ENCODE assay signal across 19 cellular contexts in genomic region chr5:111641533-111642230, GRCh38.
DNase-seq lines count a peak whose midpoint lies in the region; ATAC-seq and TF ChIP-seq lines count a peak whose summit lies in the region.
"Had no signal": no experiment of that assay in that cellular context is flagged by ENCODE, and none has a peak within 500 bp of the region (broad histone marks: within the 10 kb centered on the region; RNA-seq: fewer than 3 reads in every experiment).

No MANE protein-coding gene starts in this region.

- BruUV-seq in MCF 10A (replicated peaks; lab: Mats Ljungman, UMichigan) = no TSS peak

- POLR2A ChIA-PET in MCF 10A (lab: Yijun Ruan, JAX) = interaction anchor here (0.6 kb wide), 2 partner anchors 69 to 383 kb away, joined by 3 to 4 read pairs; no protein-coding TSS in a partner anchor

- H2BK12ac ChIP-seq in neuronal stem cell (ENCODE audit: low read length) = no peak overlapping the region

- no peaks in the 10 kb centered on the region for H3K36me3 Mint-ChIP-seq in MCF 10A (ENCODE audit: insufficient read depth, unreplicated experiment)

- CTCF ChIA-PET in MCF 10A (lab: Yijun Ruan, JAX) = interaction anchor here (0.8 kb wide), 1 partner anchor 49 kb away, joined by 4 read pairs; no protein-coding TSS in a partner anchor

- no peaks in the 10 kb centered on the region for H3K27me3 Mint-ChIP-seq in MCF 10A (ENCODE audit: insufficient read depth, unreplicated experiment)

- no peak overlapping the region for H2BK15ac ChIP-seq in neuronal stem cell (ENCODE audit: low read length)

- H3K4me2 ChIP-seq in neuronal stem cell (ENCODE audit: insufficient read depth, low read length, poor library complexity, severe bottlenecking) = no peak overlapping the region
- H3K4me2 ChIP-seq: PC-9 had no signal

- no peaks in the 10 kb centered on the region for H3K79me1 ChIP-seq in neuronal stem cell (ENCODE audit: low read depth, low read length)

- H3K27me3 ChIP-seq in breast epithelium (no peaks in the 10 kb centered on the region), gastroesophageal sphincter (no peaks in the 10 kb centered on the region), vagina (no peaks in the 10 kb centered on the region), neuronal stem cell (ENCODE audit: control insufficient read depth in 3 of 3, insufficient read depth in 3 of 3, low read depth in 1 of 3, low read length in 3 of 3) (no peaks in the 10 kb centered on the region)
- H3K27me3 ChIP-seq: adrenal gland, suprapubic skin had no signal

- H3K4ac ChIP-seq in neuronal stem cell (ENCODE audit: low read length) = no peak overlapping the region

- intact Hi-C loops in MCF 10A (cut with micrococcal nuclease) (no loop called here), breast epithelium (cut with DNase I; ENCODE audit: low total_unique reads) (no loop called here), vagina (cut with DNase I) (no loop called here)

- no peak overlapping the region for H3K4me3 Mint-ChIP-seq in MCF 10A (ENCODE audit: unreplicated experiment)
- H3K4me3 Mint-ChIP-seq: activated T-cell treated with anti-CD3 and anti-CD28 coated beads, Interleukin-2, amount 50 U/mL, for 24 hours; natural killer cell treated with Interleukin-12 subunit alpha and Interleukin-12 subunit beta and Interleukin-15 and Interleukin-18, amount 100 ng/mL, for 72 hours had no signal

- no peak for TF ChIP-seq EP300 in gastroesophageal sphincter (IDR thresholded peaks at IDR 0.05)

- H3K9me3 ChIP-seq in breast epithelium (peaks cover 8 to 11% of the 10 kb centered on the region in 2 donors), gastroesophageal sphincter (peaks cover 0 to 21% (median 0%) of the 10 kb centered on the region in 3 donors), vagina (peaks cover 6% of the 10 kb centered on the region), neuronal stem cell (replicated peaks in 1 of 2; ENCODE audit: control insufficient read depth in 2 of 2, insufficient read depth in 1 of 2, low read depth in 1 of 2, low read length in 2 of 2) (peaks cover 0 to 16% of the 10 kb centered on the region in 2 donors)
- H3K9me3 ChIP-seq: adrenal gland had no signal

- no peak overlapping the region for H3K18ac ChIP-seq in neuronal stem cell (ENCODE audit: low read length)

- H3K4me1 ChIP-seq in breast epithelium (no peaks in the 10 kb centered on the region), gastroesophageal sphincter (peaks cover 0 to 11% (median 0%) of the 10 kb centered on the region in 3 donors), vagina (peaks cover 9% of the 10 kb centered on the region), neuronal stem cell (ENCODE audit: control insufficient read depth in 2 of 2, insufficient read depth in 1 of 2, low read depth in 1 of 2, low read length in 2 of 2) (no peaks in the 10 kb centered on the region)
- H3K4me1 ChIP-seq: adrenal gland had no signal

- H2AK5ac ChIP-seq in neuronal stem cell (ENCODE audit: low read depth, low read length) = no peak overlapping the region

- no peak overlapping the region for H3K27ac ChIP-seq in breast epithelium
- no peak overlapping the region for H3K27ac ChIP-seq in gastroesophageal sphincter
- peak overlapping the region; percentile 30 for H3K27ac ChIP-seq in vagina
- no peak overlapping the region for H3K27ac ChIP-seq in neuronal stem cell (replicated peaks; ENCODE audit: low read length)
- H3K27ac ChIP-seq: 22Rv1, adrenal gland, PC-9, suprapubic skin had no signal

- TF ChIP-seq POLR2A in breast epithelium (IDR thresholded peaks at IDR 0.05) (no peak), gastroesophageal sphincter (IDR thresholded peaks at IDR 0.05) (no peak), vagina (IDR thresholded peaks at IDR 0.05) (no peak)

- H4K8ac ChIP-seq in neuronal stem cell (ENCODE audit: low read depth, low read length) = no peak overlapping the region

- no peak overlapping the region for H2BK120ac ChIP-seq in neuronal stem cell (ENCODE audit: low read depth, low read length)

- 25 to 27% methylated on average over 4 of the region's 4 CpGs for WGBS in gastroesophageal sphincter (ENCODE audit: low coverage in 1 of 2), 2 donors
- WGBS in neuronal stem cell (ENCODE audit: extremely low coverage in 2 of 2, insufficient read length in 2 of 2, insufficient replicate concordance in 1 of 2), 2 donors = no CpG with 5 or more reads among the region's 4 CpGs

- no peak for TF ChIP-seq CTCF in MCF 10A (IDR thresholded peaks at IDR 0.05; ENCODE audit: unreplicated experiment)
- no peak for TF ChIP-seq CTCF in breast epithelium (IDR thresholded peaks at IDR 0.05)
- TF ChIP-seq CTCF in gastroesophageal sphincter (IDR thresholded peaks at IDR 0.05) = no peak
- TF ChIP-seq CTCF in vagina (IDR thresholded peaks at IDR 0.05) = no peak

- H3K14ac ChIP-seq in neuronal stem cell (ENCODE audit: low read length) = no peak overlapping the region

- H2BK5ac ChIP-seq in neuronal stem cell (ENCODE audit: low read length) = no peak overlapping the region

- H4K91ac ChIP-seq in neuronal stem cell (ENCODE audit: low read depth, low read length, poor library complexity) = no peak overlapping the region

- DNase-seq in MCF 10A (ENCODE audit: unreplicated experiment) (peak; percentile 43), breast epithelium (ENCODE audit: low spot score in 2 of 2) (no peak), astrocyte of the hippocampus (ENCODE audit: low read depth, low spot score) (peak; percentile 8), vagina (ENCODE audit: extremely low spot score in 2 of 2) (no peak), neuronal stem cell (ENCODE audit: low spot score) (no peak), NOMO-1 treated with dmso at 0.1 percent for 144 hours (lab: John Stamatoyannopoulos, UW; ENCODE audit: unreplicated experiment) (no peak)
- DNase-seq: activated CD4-positive, alpha-beta T cell treated with anti-CD3 and anti-CD28 coated beads for 4 hours; activated T-cell treated with anti-CD3 and anti-CD28 coated beads, Interleukin-2, amount 50 U/mL, for 24 hours; adrenal gland; DMS 273 treated with DMSO at 0.1 percent for 48 hours; head of caudate nucleus; NCI-H2171; PC-9 had no signal

- H3K9me3 Mint-ChIP-seq in MCF 10A (ENCODE audit: unreplicated experiment) = peaks cover 11% of the 10 kb centered on the region

- ATAC-seq in gastroesophageal sphincter = peak; percentile 36
- ATAC-seq in HG02610 (IDR thresholded peaks at IDR 0.05; ENCODE audit: unreplicated experiment) = no peak
- ATAC-seq: natural killer cell treated with Interleukin-12 subunit alpha and Interleukin-12 subunit beta and Interleukin-15 and Interleukin-18, amount 100 ng/mL, for 72 hours had no signal

- H3K36me3 ChIP-seq in breast epithelium = no peaks in the 10 kb centered on the region
- no peaks in the 10 kb centered on the region for H3K36me3 ChIP-seq in gastroesophageal sphincter
- H3K36me3 ChIP-seq in vagina = no peaks in the 10 kb centered on the region
- no peaks in the 10 kb centered on the region for H3K36me3 ChIP-seq in neuronal stem cell (replicated peaks in 1 of 2; ENCODE audit: control insufficient read depth in 2 of 2, insufficient read depth in 2 of 2, low read length in 2 of 2)
- H3K36me3 ChIP-seq: adrenal gland, suprapubic skin had no signal

- no peak overlapping the region for H2AFZ ChIP-seq in neuronal stem cell (ENCODE audit: low read length)
- H2AFZ ChIP-seq: PC-9 had no signal

- H3K4me3 ChIP-seq in breast epithelium = no peak overlapping the region
- no peak overlapping the region for H3K4me3 ChIP-seq in gastroesophageal sphincter
- H3K4me3 ChIP-seq in vagina = no peak overlapping the region
- H3K4me3 ChIP-seq in neuronal stem cell (ENCODE audit: low read length in 2 of 2) = no peak overlapping the region
- H3K4me3 ChIP-seq: adrenal gland, PC-9, skin epidermis, suprapubic skin had no signal

- no peak overlapping the region for H3K9ac ChIP-seq in neuronal stem cell (ENCODE audit: low read depth, low read length, poor library complexity)

- no peak overlapping the region for H3K27ac Mint-ChIP-seq in MCF 10A (ENCODE audit: low read depth, unreplicated experiment)
- H3K27ac Mint-ChIP-seq: activated T-cell treated with anti-CD3 and anti-CD28 coated beads, Interleukin-2, amount 50 U/mL, for 24 hours; natural killer cell treated with Interleukin-12 subunit alpha and Interleukin-12 subunit beta and Interleukin-15 and Interleukin-18, amount 100 ng/mL, for 72 hours had no signal

- H3K23ac ChIP-seq in neuronal stem cell (ENCODE audit: low read depth, low read length, poor library complexity) = no peak overlapping the region

- H3K4me1 Mint-ChIP-seq in MCF 10A (ENCODE audit: insufficient read depth, unreplicated experiment) = peaks cover 9% of the 10 kb centered on the region

Comparison
In these comparisons a context has a peak if more than half of its experiments do, and no peak if none do; other contexts are left out.
1. DNase-seq: peak in MCF 10A (single experiment) and astrocyte of the hippocampus (single experiment); none in breast epithelium (0 of 2), vagina (0 of 2), neuronal stem cell (single experiment) and NOMO-1 treated with dmso at 0.1 percent for 144 hours (single experiment).